Comparison of ENCODE assay signal across 16 cellular contexts in genomic region chr13:37194428-37194861, GRCh38.
DNase-seq lines count a peak whose midpoint lies in the region; ATAC-seq and TF ChIP-seq lines count a peak whose summit lies in the region.
"Had no signal": no experiment of that assay in that cellular context is flagged by ENCODE, and none has a peak within 500 bp of the region (broad histone marks: within the 10 kb centered on the region; RNA-seq: fewer than 3 reads in every experiment).

No MANE protein-coding gene starts in this region.

- peaks cover 38% of the 10 kb centered on the region for H3K4me1 ChIP-seq in osteoblast (ENCODE audit: insufficient read depth, low read length)
- no peaks in the 10 kb centered on the region for H3K4me1 ChIP-seq in gastroesophageal sphincter
- H3K4me1 ChIP-seq: body of pancreas had no signal

- H3K4me1 Mint-ChIP-seq in stimulated activated effector memory CD8-positive, alpha-beta T cell treated with anti-CD3 and anti-CD28 coated beads, Interleukin-12 subunit alpha, Interleukin-12 subunit beta, amount 100 ng/mL, for 72 hours, result no peaks in the 10 kb centered on the region

- TF ChIP-seq EP300 in gastroesophageal sphincter (IDR thresholded peaks at IDR 0.05), result no peak

- H3K36me3 Mint-ChIP-seq in stimulated activated effector memory CD8-positive, alpha-beta T cell treated with anti-CD3 and anti-CD28 coated beads, Interleukin-12 subunit alpha, Interleukin-12 subunit beta, amount 100 ng/mL, for 72 hours, result no peaks in the 10 kb centered on the region

- WGBS in gastroesophageal sphincter (ENCODE audit: low coverage in 1 of 2), 2 donors, result 40 to 70% methylated on average over 1 of the region's 1 CpG

- H3K79me2 ChIP-seq in osteoblast (ENCODE audit: insufficient read depth, low read length), result no peaks in the 10 kb centered on the region

- TF ChIP-seq CTCF in cardiac fibroblast (IDR thresholded peaks at IDR 0.05; ENCODE audit: low read depth, low read length), result no peak
- no peak for TF ChIP-seq CTCF in osteoblast (IDR thresholded peaks at IDR 0.05; ENCODE audit: extremely low read depth, low read depth, low read length)
- TF ChIP-seq CTCF in gastroesophageal sphincter (IDR thresholded peaks at IDR 0.05), result no peak

- no peaks in the 10 kb centered on the region for H3K27me3 ChIP-seq in osteoblast (ENCODE audit: insufficient read depth, low read length)
- H3K27me3 ChIP-seq in gastroesophageal sphincter, result no peaks in the 10 kb centered on the region
- H3K27me3 ChIP-seq: body of pancreas had no signal

- H3K27ac ChIP-seq in osteoblast (ENCODE audit: low read depth, low read length) (peak overlapping the region; percentile 80), gastroesophageal sphincter (no peak overlapping the region)
- H3K27ac ChIP-seq: body of pancreas had no signal

- no peak overlapping the region for H3K27ac Mint-ChIP-seq in stimulated activated effector memory CD8-positive, alpha-beta T cell treated with anti-CD3 and anti-CD28 coated beads, Interleukin-12 subunit alpha, Interleukin-12 subunit beta, amount 100 ng/mL, for 72 hours
- H3K27ac Mint-ChIP-seq: activated T-helper 2 cell treated with anti-CD3 and anti-CD28 coated beads, Interferon-gamma antibody, Interleukin-2, Interleukin-4, amounts not matched to agents 10 μg/mL and 5 μg/mL and 100 μg/mL, durations not matched to agents 14 hours and 24 hours and 36 hours; CD4-positive, alpha-beta T cell; endodermal cell had no signal

- no peaks in the 10 kb centered on the region for H3K9me3 ChIP-seq in osteoblast (ENCODE audit: low read depth, low read length)
- H3K9me3 ChIP-seq in gastroesophageal sphincter, result peaks cover 0 to 3% (median 0%) of the 10 kb centered on the region in 3 donors
- H3K9me3 ChIP-seq: body of pancreas had no signal

- H2AFZ ChIP-seq in osteoblast (ENCODE audit: low read length), result no peak overlapping the region

- H3K9me3 Mint-ChIP-seq in stimulated activated effector memory CD8-positive, alpha-beta T cell treated with anti-CD3 and anti-CD28 coated beads, Interleukin-12 subunit alpha, Interleukin-12 subunit beta, amount 100 ng/mL, for 72 hours, result no peaks in the 10 kb centered on the region

- H4K20me1 ChIP-seq in osteoblast (ENCODE audit: insufficient read depth, low read length), result no peaks in the 10 kb centered on the region

- TF ChIP-seq POLR2A in gastroesophageal sphincter (IDR thresholded peaks at IDR 0.05), result no peak

- DNase-seq in GM04504 (ENCODE audit: low read depth), result peak; percentile 58
- DNase-seq in NCI-H345 (lab: John Stamatoyannopoulos, UW), result peak; percentile 72
- peak; percentile 49 to 96 for DNase-seq in cardiac fibroblast (ENCODE audit: low read depth in 2 of 2)
- peak; percentile 78 for DNase-seq in osteoblast (ENCODE audit: insufficient read length, low spot score, missing footprints)
- no peak for DNase-seq in NCI-H774 (lab: John Stamatoyannopoulos, UW)
- no peak for DNase-seq in stimulated activated effector memory CD8-positive, alpha-beta T cell treated with anti-CD3 and anti-CD28 coated beads, Interleukin-12 subunit alpha, Interleukin-12 subunit beta, amount 100 ng/mL, for 72 hours (ENCODE audit: low spot score in 2 of 2)
- DNase-seq: activated CD4-positive, alpha-beta T cell treated with anti-CD3 and anti-CD28 coated beads for 48 hours; body of pancreas; CD4-positive, alpha-beta T cell; endodermal cell; hypothalamus; NCI-H1694 treated with DMSO at 0.1 percent for 48 hours had no signal

- no peak overlapping the region for H3K4me2 ChIP-seq in osteoblast (ENCODE audit: insufficient read depth, low read length)
- H3K4me2 ChIP-seq: smooth muscle cell had no signal

- no peak overlapping the region for H3K4me3 Mint-ChIP-seq in stimulated activated effector memory CD8-positive, alpha-beta T cell treated with anti-CD3 and anti-CD28 coated beads, Interleukin-12 subunit alpha, Interleukin-12 subunit beta, amount 100 ng/mL, for 72 hours
- H3K4me3 Mint-ChIP-seq: CD4-positive, alpha-beta T cell; endodermal cell had no signal

- H3K4me3 ChIP-seq in cardiac fibroblast (replicated peaks in 1 of 2; ENCODE audit: low read depth in 2 of 2, low read length in 2 of 2), result no peak overlapping the region
- no peak overlapping the region for H3K4me3 ChIP-seq in osteoblast (ENCODE audit: insufficient read depth, low read length)
- H3K4me3 ChIP-seq in gastroesophageal sphincter, result no peak overlapping the region
- H3K4me3 ChIP-seq: body of pancreas, smooth muscle cell had no signal

- ATAC-seq in GM18498 (IDR thresholded peaks at IDR 0.05; ENCODE audit: unreplicated experiment), result no peak
- ATAC-seq in stimulated activated effector memory CD8-positive, alpha-beta T cell treated with anti-CD3 and anti-CD28 coated beads, Interleukin-12 subunit alpha, Interleukin-12 subunit beta, amount 100 ng/mL, for 72 hours, result no peak
- ATAC-seq in gastroesophageal sphincter, result no peak
- ATAC-seq: body of pancreas had no signal

- H3K36me3 ChIP-seq in osteoblast (ENCODE audit: insufficient read depth, low read length) (no peaks in the 10 kb centered on the region), gastroesophageal sphincter (no peaks in the 10 kb centered on the region)

Comparison
In these comparisons a context has a peak if more than half of its experiments do, and no peak if none do; other contexts are left out.
1. DNase-seq: peak in GM04504 (single experiment), NCI-H345 (single experiment), cardiac fibroblast (2 of 2) and osteoblast (single experiment); none in NCI-H774 (single experiment) and stimulated activated effector memory CD8-positive, alpha-beta T cell treated with anti-CD3 and anti-CD28 coated beads, Interleukin-12 subunit alpha, Interleukin-12 subunit beta, amount 100 ng/mL, for 72 hours (0 of 2).